ENCODE assay signal across 16 cellular contexts in the genomic region with DNA sequence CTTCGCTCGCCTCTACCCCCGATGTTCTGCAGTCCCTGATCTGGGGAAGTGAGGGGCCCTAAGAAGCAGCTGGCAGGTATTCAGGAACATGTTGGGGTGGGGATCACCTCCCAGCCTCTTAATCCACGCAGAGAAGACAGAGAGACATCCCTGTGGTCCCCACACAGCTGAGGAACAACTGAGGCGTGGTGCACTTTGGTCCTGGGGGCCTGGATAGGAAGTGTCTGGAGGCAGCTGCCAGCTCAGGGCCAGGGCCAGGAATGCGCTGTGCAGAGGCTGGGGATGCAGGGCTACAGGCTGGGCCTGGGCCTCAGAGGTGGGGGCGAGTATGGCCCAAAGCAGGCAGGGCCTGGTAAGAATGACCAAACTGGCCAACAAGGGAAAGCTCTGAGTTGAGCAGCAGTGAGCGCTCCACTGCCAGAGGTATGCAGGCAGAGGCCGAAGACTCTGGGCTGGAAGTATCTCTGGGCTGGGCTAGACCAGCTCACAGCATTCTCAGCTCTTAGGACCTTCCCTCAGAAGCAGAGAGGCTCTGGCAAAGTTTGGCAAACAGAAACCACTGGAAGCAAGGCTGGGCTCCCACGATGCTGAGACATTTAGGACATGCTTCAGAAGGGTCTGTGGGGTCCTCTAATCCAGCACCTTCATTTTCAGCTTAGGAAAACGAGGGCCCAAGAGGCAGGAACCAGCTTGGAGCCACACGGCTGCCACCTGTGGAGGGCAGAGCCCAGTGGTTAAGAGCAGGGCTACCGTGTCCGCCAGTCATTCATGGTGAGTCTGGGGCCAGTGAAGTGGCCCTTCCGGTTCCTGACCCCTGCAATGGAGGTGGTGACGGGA.
DNase-seq lines count a peak whose midpoint lies in the region; ATAC-seq and TF ChIP-seq lines count a peak whose summit lies in the region.
"Had no signal": no experiment of that assay in that cellular context is flagged by ENCODE, and none has a peak within 500 bp of the region (broad histone marks: within the 10 kb centered on the region; RNA-seq: fewer than 3 reads in every experiment).

No MANE protein-coding gene starts in this region.

- CTCF ChIA-PET in IMR-90 (lab: Yijun Ruan, JAX) = interaction anchor here (0.6 kb wide), 1 partner anchor 386 kb away, joined by 3 read pairs; no protein-coding TSS in a partner anchor

- DNase-seq in activated naive CD8-positive, alpha-beta T cell treated with anti-CD3 and anti-CD28 coated beads, Interleukin-2, amount 10 ng/mL, durations not matched to agents 7 days and 5 days = peak; percentile 20
- no peak for DNase-seq in activated naive CD8-positive, alpha-beta T cell treated with anti-CD3 and anti-CD28 coated beads, Interleukin-2, amount 50 U/mL, for 24 hours
- DNase-seq in IMR-90 (no peak), islet precursor cell (peak; percentile 52), posterior vena cava (ENCODE audit: low spot score) (peak; percentile 74), inferior parietal cortex (ENCODE audit: extremely low spot score) (no peak), uterus (no peak)
- DNase-seq: COR-L47, KBM-7, NCI-H1092 treated with DMSO at 0.1 percent for 48 hours, NCI-H1694 treated with DMSO at 0.1 percent for 48 hours, NCI-H345, SHP77 had no signal

- H3K27me3 Mint-ChIP-seq in activated naive CD8-positive, alpha-beta T cell treated with anti-CD3 and anti-CD28 coated beads, Interleukin-2, amount 10 ng/mL, durations not matched to agents 7 days and 5 days = no peaks in the 10 kb centered on the region
- H3K27me3 Mint-ChIP-seq in activated naive CD8-positive, alpha-beta T cell treated with anti-CD3 and anti-CD28 coated beads, Interleukin-2, amount 50 U/mL, for 24 hours = no peaks in the 10 kb centered on the region

- no peaks in the 10 kb centered on the region for H3K36me3 Mint-ChIP-seq in activated naive CD8-positive, alpha-beta T cell treated with anti-CD3 and anti-CD28 coated beads, Interleukin-2, amount 10 ng/mL, durations not matched to agents 7 days and 5 days
- peaks cover 4% of the 10 kb centered on the region for H3K36me3 Mint-ChIP-seq in activated naive CD8-positive, alpha-beta T cell treated with anti-CD3 and anti-CD28 coated beads, Interleukin-2, amount 50 U/mL, for 24 hours (ENCODE audit: low read depth)

- H3K23ac ChIP-seq in IMR-90 (ENCODE audit: low read depth, low read length) = no peak overlapping the region

- H2AK5ac ChIP-seq in IMR-90 (ENCODE audit: low read depth, low read length) = no peak overlapping the region

- no peak overlapping the region for H4K91ac ChIP-seq in IMR-90 (ENCODE audit: insufficient read depth, low read depth, low read length)

- H3K36me3 ChIP-seq in IMR-90 (ENCODE audit: control insufficient read depth, insufficient read depth, low read length) (peaks cover 10% of the 10 kb centered on the region; the same call in 1 of the 2 replicates), uterus (no peaks in the 10 kb centered on the region)
- H3K36me3 ChIP-seq: HAP-1 had no signal

- intact Hi-C loops in IMR-90 (cut with micrococcal nuclease) = no loop called here
- intact Hi-C loops in posterior vena cava (cut with DNase I) = no loop called here
- intact Hi-C loops in uterus (cut with DNase I; ENCODE audit: low total_unique reads) = no loop called here

- H3K14ac ChIP-seq in IMR-90 (replicated peaks; ENCODE audit: low read depth, low read length) = no peak overlapping the region

- H3K4me1 ChIP-seq in IMR-90 (ENCODE audit: control insufficient read depth, insufficient read depth, low read length) (no peaks in the 10 kb centered on the region), uterus (no peaks in the 10 kb centered on the region)
- H3K4me1 ChIP-seq: HAP-1 had no signal

- no peak overlapping the region for H3K56ac ChIP-seq in IMR-90 (ENCODE audit: extremely low read depth, insufficient read depth, low read length)

- no TSS peak for BruUV-seq in IMR-90 (replicated peaks; lab: Mats Ljungman, UMichigan)

- ATAC-seq in activated naive CD8-positive, alpha-beta T cell treated with anti-CD3 and anti-CD28 coated beads, Interleukin-2, amount 10 ng/mL, durations not matched to agents 7 days and 5 days (ENCODE audit: low read depth) = no peak
- ATAC-seq in activated naive CD8-positive, alpha-beta T cell treated with anti-CD3 and anti-CD28 coated beads, Interleukin-2, amount 50 U/mL, for 24 hours = no peak
- 0 out of 2 replicates have a peak, but pooled peaks have one; percentile 34 for ATAC-seq in IMR-90 (ENCODE audit: low read depth)
- no peak for ATAC-seq in HG03025 (IDR thresholded peaks at IDR 0.05; ENCODE audit: low FRiP score, unreplicated experiment)

- no peak overlapping the region for H3K27ac Mint-ChIP-seq in activated naive CD8-positive, alpha-beta T cell treated with anti-CD3 and anti-CD28 coated beads, Interleukin-2, amount 10 ng/mL, durations not matched to agents 7 days and 5 days
- H3K27ac Mint-ChIP-seq in activated naive CD8-positive, alpha-beta T cell treated with anti-CD3 and anti-CD28 coated beads, Interleukin-2, amount 50 U/mL, for 24 hours = no peak overlapping the region

- no peak overlapping the region for H3K4me2 ChIP-seq in IMR-90 (ENCODE audit: low read depth, low read length)

- no peak for TF ChIP-seq RAD21 in IMR-90 (IDR thresholded peaks at IDR 0.05; ENCODE audit: low read length)

- 100% methylated on average over 7 of the region's 16 CpGs; no CpG with 5 or more reads in 1 of the 2 experiments for WGBS in IMR-90 (ENCODE audit: extremely low coverage in 2 of 2, insufficient read length in 1 of 2), 2 experiments

- H4K8ac ChIP-seq in IMR-90 (ENCODE audit: low read depth in 2 of 2, low read length in 2 of 2) = no peak overlapping the region

- H2BK120ac ChIP-seq in IMR-90 (ENCODE audit: low read depth, low read length) = no peak overlapping the region

- in situ Hi-C loops in IMR-90 (cut with MboI; ENCODE audit: low sequenced_read_pairs) = no loop called here

- no peaks in the 10 kb centered on the region for H3K9me3 Mint-ChIP-seq in activated naive CD8-positive, alpha-beta T cell treated with anti-CD3 and anti-CD28 coated beads, Interleukin-2, amount 10 ng/mL, durations not matched to agents 7 days and 5 days
- H3K9me3 Mint-ChIP-seq in activated naive CD8-positive, alpha-beta T cell treated with anti-CD3 and anti-CD28 coated beads, Interleukin-2, amount 50 U/mL, for 24 hours = no peaks in the 10 kb centered on the region
- H3K9me3 Mint-ChIP-seq: CD14-positive monocyte had no signal

- no peak overlapping the region for H2BK20ac ChIP-seq in IMR-90 (ENCODE audit: low read depth, low read length)

- H2BK15ac ChIP-seq in IMR-90 (ENCODE audit: low read depth, low read length) = no peak overlapping the region

- no peak overlapping the region for H3K9ac ChIP-seq in IMR-90 (ENCODE audit: low read depth, low read length)

- no peaks in the 10 kb centered on the region for H3K9me3 ChIP-seq in IMR-90 (ENCODE audit: control insufficient read depth, insufficient read depth, low read length)
- no peaks in the 10 kb centered on the region for H3K9me3 ChIP-seq in uterus
- H3K9me3 ChIP-seq: HAP-1 had no signal

- no peak overlapping the region for H2AFZ ChIP-seq in IMR-90 (replicated peaks; ENCODE audit: low read length, poor library complexity)

- H3K4ac ChIP-seq in IMR-90 (ENCODE audit: low read depth, low read length) = no peak overlapping the region

- H4K20me1 ChIP-seq in IMR-90 (ENCODE audit: insufficient read depth, low read length) = no peaks in the 10 kb centered on the region

- no peak overlapping the region for H4K5ac ChIP-seq in IMR-90 (ENCODE audit: low read depth, low read length)

- no peaks in the 10 kb centered on the region for H3K9me1 ChIP-seq in IMR-90 (ENCODE audit: insufficient read depth, low read length)

- no peaks in the 10 kb centered on the region for H3K27me3 ChIP-seq in IMR-90 (ENCODE audit: control insufficient read depth, insufficient read depth, low read length)
- no peaks in the 10 kb centered on the region for H3K27me3 ChIP-seq in uterus

- no peak overlapping the region for H2AK9ac ChIP-seq in IMR-90 (replicated peaks; ENCODE audit: low read depth, low read length, poor library complexity)

- no peak overlapping the region for H3K4me3 Mint-ChIP-seq in activated naive CD8-positive, alpha-beta T cell treated with anti-CD3 and anti-CD28 coated beads, Interleukin-2, amount 10 ng/mL, durations not matched to agents 7 days and 5 days
- H3K4me3 Mint-ChIP-seq in activated naive CD8-positive, alpha-beta T cell treated with anti-CD3 and anti-CD28 coated beads, Interleukin-2, amount 50 U/mL, for 24 hours = no peak overlapping the region
- H3K4me3 Mint-ChIP-seq: CD14-positive monocyte had no signal

- no peaks in the 10 kb centered on the region for H3K79me1 ChIP-seq in IMR-90 (ENCODE audit: low read depth in 1 of 2, low read length in 2 of 2)

- TF ChIP-seq CTCF in IMR-90 (conservative IDR thresholded peaks at IDR 0.05; ENCODE audit: low read depth, low read length) = no peak
- no peak for TF ChIP-seq CTCF in uterus (IDR thresholded peaks at IDR 0.05)

- H3K4me3 ChIP-seq in IMR-90 (ENCODE audit: insufficient read depth, low read depth, low read length) (no peak overlapping the region), uterus (no peak overlapping the region)
- H3K4me3 ChIP-seq: HAP-1 had no signal

- no peak overlapping the region for H2BK5ac ChIP-seq in IMR-90 (ENCODE audit: low read depth, low read length, poor library complexity, severe bottlenecking)

- POLR2A ChIA-PET in activated naive CD8-positive, alpha-beta T cell treated with anti-CD3 and anti-CD28 coated beads, Interleukin-2, amount 10 ng/mL, durations not matched to agents 7 days and 5 days (lab: Charles Lee) = no interaction called here
- POLR2A ChIA-PET in IMR-90 (lab: Charles Lee; ENCODE audit: unreplicated experiment) = no interaction called here

- no peaks in the 10 kb centered on the region for H3K4me1 Mint-ChIP-seq in activated naive CD8-positive, alpha-beta T cell treated with anti-CD3 and anti-CD28 coated beads, Interleukin-2, amount 10 ng/mL, durations not matched to agents 7 days and 5 days
- H3K4me1 Mint-ChIP-seq in activated naive CD8-positive, alpha-beta T cell treated with anti-CD3 and anti-CD28 coated beads, Interleukin-2, amount 50 U/mL, for 24 hours = no peaks in the 10 kb centered on the region

- dilution Hi-C loops in IMR-90 (cut with HindIII; ENCODE audit: low sequenced_read_pairs, unreplicated experiment) = no loop called here

- H3K18ac ChIP-seq in IMR-90 (ENCODE audit: low read depth, low read length) = no peak overlapping the region

- no peak overlapping the region for H3K27ac ChIP-seq in IMR-90 (ENCODE audit: insufficient read depth, low read length)
- no peak overlapping the region for H3K27ac ChIP-seq in uterus

- TF ChIP-seq POLR2A in IMR-90 (IDR thresholded peaks at IDR 0.05; ENCODE audit: low read depth, low read length) (no peak), uterus (IDR thresholded peaks at IDR 0.05) (no peak)

TF ChIP-seq in IMR-90, 13 proteins besides CTCF, POLR2A, EP300 and RAD21 (continues in another document):
- TF ChIP-seq RCOR1 (IDR thresholded peaks at IDR 0.05; ENCODE audit: insufficient replicate concordance, low read length) = no peak
- no peak for TF ChIP-seq MAZ (IDR thresholded peaks at IDR 0.05; ENCODE audit: borderline replicate concordance, low read depth, low read length)
- no peak for TF ChIP-seq CEBPB (IDR thresholded peaks at IDR 0.05; ENCODE audit: low read depth, low read length)
- TF ChIP-seq BHLHE40 (IDR thresholded peaks at IDR 0.05; ENCODE audit: low read depth, low read length) = no peak

Comparison
In these comparisons a context has a peak if more than half of its experiments do, and no peak if none do; other contexts are left out.
1. DNase-seq: peak in activated naive CD8-positive, alpha-beta T cell treated with anti-CD3 and anti-CD28 coated beads, Interleukin-2, amount 10 ng/mL, durations not matched to agents 7 days and 5 days (single experiment), islet precursor cell (single experiment) and posterior vena cava (single experiment); none in activated naive CD8-positive, alpha-beta T cell treated with anti-CD3 and anti-CD28 coated beads, Interleukin-2, amount 50 U/mL, for 24 hours (single experiment), IMR-90 (single experiment), inferior parietal cortex (single experiment) and uterus (0 of 2).